ENCODE assay signal across 1 cellular context in genomic region chr11:9759519-9760179, GRCh38.
TF ChIP-seq lines count a peak whose summit lies in the region.

No MANE protein-coding gene starts in this region.

TF ChIP-seq in HEK293, 187 proteins besides CTCF, POLR2A, EP300 and RAD21 (continued from another document and continues in another):
- TF ChIP-seq ZBTB1 (tag by site-specific recombination; IDR thresholded peaks at IDR 0.05) (0 out of 2 replicates have a peak, but pooled peaks have one; percentile 34), ZNF133 (tag by site-specific recombination; IDR thresholded peaks at IDR 0.05) (no peak), ZNF785 (tag by site-specific recombination; IDR thresholded peaks at IDR 0.05) (no peak), ZNF658 (tag by site-specific recombination; IDR thresholded peaks at IDR 0.05) (no peak), HOXC10 (CRISPR knock-in tag; IDR thresholded peaks at IDR 0.05) (no peak), ZNF324 (tag by site-specific recombination; IDR thresholded peaks at IDR 0.05) (peak; percentile 27; the same call in 1 of the 2 replicates), ZNF18 (tag by site-specific recombination; IDR thresholded peaks at IDR 0.05) (no peak), ZNF768 (tag by site-specific recombination; IDR thresholded peaks at IDR 0.05) (no peak), PRDM4 (tag by site-specific recombination; IDR thresholded peaks at IDR 0.05) (no peak; the same call in 1 of the 2 replicates), ZNF548 (tag by site-specific recombination; IDR thresholded peaks at IDR 0.05) (no peak), ZBTB49 (tag by site-specific recombination; IDR thresholded peaks at IDR 0.05; ENCODE audit: low read depth) (no peak), ZBTB17 (tag by site-specific recombination; IDR thresholded peaks at IDR 0.05) (peak; percentile 86), ZNF571 (tag by site-specific recombination; IDR thresholded peaks at IDR 0.05) (no peak), KLF8 (tag by site-specific recombination; IDR thresholded peaks at IDR 0.05) (peak; percentile 91), ZNF558 (tag by site-specific recombination; IDR thresholded peaks at IDR 0.05) (peak; percentile 93), ZBTB48 (tag by site-specific recombination; IDR thresholded peaks at IDR 0.05) (peak; percentile 86), YY2 (tag by site-specific recombination; IDR thresholded peaks at IDR 0.05) (peak; percentile 54; the same call in 1 of the 2 replicates), ZNF23 (tag by site-specific recombination; IDR thresholded peaks at IDR 0.05; ENCODE audit: borderline replicate concordance) (no peak), HIC1 (tag by site-specific recombination; IDR thresholded peaks at IDR 0.05) (peak; percentile 91), ZNF843 (tag by site-specific recombination; IDR thresholded peaks at IDR 0.05) (peak; percentile 88), ZNF837 (tag by site-specific recombination; IDR thresholded peaks at IDR 0.05) (no peak), ZNF423 (tag by site-specific recombination; IDR thresholded peaks at IDR 0.05) (peak; percentile 79), SCRT2 (tag by site-specific recombination; IDR thresholded peaks at IDR 0.05) (peak; percentile 96), INSM2 (tag by site-specific recombination; IDR thresholded peaks at IDR 0.05) (peak; percentile 99), ZNF449 (tag by site-specific recombination; IDR thresholded peaks at IDR 0.05) (peak; percentile 94), ZBTB7A (tag by site-specific recombination; IDR thresholded peaks at IDR 0.05; ENCODE audit: low read depth) (peak; percentile 40; the same call in 1 of the 2 replicates), ZBTB21 (tag by site-specific recombination; IDR thresholded peaks at IDR 0.05) (peak; percentile 88), KLF17 (tag by site-specific recombination; IDR thresholded peaks at IDR 0.05) (peak; percentile 99), ZNF621 (tag by site-specific recombination; IDR thresholded peaks at IDR 0.05) (no peak), ZNF549 (tag by site-specific recombination; IDR thresholded peaks at IDR 0.05) (no peak), ZNF24 (tag by site-specific recombination; IDR thresholded peaks at IDR 0.05) (peak; percentile 97), SP2 (tag by site-specific recombination; IDR thresholded peaks at IDR 0.05) (peak; percentile 47; the same call in 1 of the 2 replicates), ZNF335 (tag by site-specific recombination; conservative IDR thresholded peaks at IDR 0.05) (peak; percentile 93), ZNF274 (IDR thresholded peaks at IDR 0.05; ENCODE audit: low read length) (no peak), ZNF274 (tag by site-specific recombination; IDR thresholded peaks at IDR 0.05; ENCODE audit: borderline replicate concordance) (no peak), ZNF280D (tag by site-specific recombination; IDR thresholded peaks at IDR 0.05) (peak; percentile 64; the same call in 1 of the 2 replicates), ZBTB20 (tag by site-specific recombination; IDR thresholded peaks at IDR 0.05) (peak; percentile 41), ZNF366 (tag by site-specific recombination; conservative IDR thresholded peaks at IDR 0.05) (peak; percentile 92), SP3 (tag by site-specific recombination; IDR thresholded peaks at IDR 0.05) (peak; percentile 68), ZNF157 (tag by site-specific recombination; IDR thresholded peaks at IDR 0.05) (no peak), PATZ1 (tag by site-specific recombination; IDR thresholded peaks at IDR 0.05) (peak; percentile 86), ZNF692 (tag by site-specific recombination; IDR thresholded peaks at IDR 0.05) (peak; percentile 87), GLI4 (tag by site-specific recombination; IDR thresholded peaks at IDR 0.05) (no peak; the same call in 1 of the 2 replicates), BCL11B (tag by site-specific recombination; IDR thresholded peaks at IDR 0.05; ENCODE audit: low read depth) (peak; percentile 26; the same call in 1 of the 2 replicates)
